14 cellular contexts compared by ENCODE assay signal in the genomic region with DNA sequence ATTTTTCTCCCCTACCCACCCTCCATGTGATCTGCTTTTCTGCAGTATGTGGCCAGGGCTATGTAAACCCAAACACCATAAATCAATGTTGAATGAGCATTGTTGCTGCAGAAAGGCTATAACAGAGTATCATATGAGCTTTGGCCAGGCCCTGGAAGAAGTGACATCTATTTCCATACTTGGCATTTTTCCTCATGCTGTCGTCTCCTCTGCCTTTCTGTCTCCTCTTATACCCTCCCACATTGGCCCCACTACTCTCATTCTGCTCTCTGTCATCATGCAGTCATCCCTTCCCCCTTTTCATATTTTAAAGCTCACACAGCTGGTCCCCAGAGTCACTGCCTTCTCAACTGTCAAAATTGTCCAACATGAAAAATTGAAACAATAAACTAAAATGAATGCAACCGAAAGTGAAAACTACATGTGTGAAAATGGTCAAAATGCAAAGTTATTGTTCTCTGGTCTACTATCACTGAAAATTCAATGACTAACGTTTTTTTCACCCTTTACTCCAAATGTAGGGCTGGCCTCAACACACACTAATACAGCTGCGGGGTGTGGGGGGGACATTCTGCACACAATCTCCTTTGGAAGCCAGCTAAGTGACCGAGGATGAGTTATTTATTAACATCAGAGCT.
DNase-seq lines count a peak whose midpoint lies in the region; ATAC-seq lines count a peak whose summit lies in the region.
"Had no signal": no experiment of that assay in that cellular context is flagged by ENCODE, and none has a peak within 500 bp of the region (broad histone marks: within the 10 kb centered on the region; RNA-seq: fewer than 3 reads in every experiment).

No MANE protein-coding gene starts in this region.

- H3K27ac ChIP-seq in mesendoderm (ENCODE audit: low read depth, low read length) = no peak overlapping the region
- H3K27ac ChIP-seq: RWPE1, WERI-Rb-1 had no signal

- H3K79me2 ChIP-seq in mesendoderm (ENCODE audit: control insufficient read depth, insufficient read depth, low read length) = no peaks in the 10 kb centered on the region

- no peaks in the 10 kb centered on the region for H3K36me3 ChIP-seq in mesendoderm (ENCODE audit: control insufficient read depth, insufficient read depth, low read length)
- H3K36me3 ChIP-seq: WERI-Rb-1 had no signal

- no peak overlapping the region for H4K5ac ChIP-seq in mesendoderm (ENCODE audit: low read length)

- no peak overlapping the region for H3K23ac ChIP-seq in mesendoderm (ENCODE audit: low read length)

- H3K9ac ChIP-seq in mesendoderm (ENCODE audit: low read length) = no peak overlapping the region

- H3K4me1 ChIP-seq in mesendoderm (ENCODE audit: control insufficient read depth, low read depth, low read length) = no peaks in the 10 kb centered on the region

- H4K8ac ChIP-seq in mesendoderm (ENCODE audit: low read depth, low read length) = no peak overlapping the region

- peak; percentile 77 for ATAC-seq in GM19023 (IDR thresholded peaks at IDR 0.05; ENCODE audit: unreplicated experiment)
- peak; percentile 82 for ATAC-seq in GM21737 (IDR thresholded peaks at IDR 0.05; ENCODE audit: unreplicated experiment)
- peak; percentile 79 for ATAC-seq in HG03196 (IDR thresholded peaks at IDR 0.05; ENCODE audit: unreplicated experiment)
- ATAC-seq: left cardiac atrium had no signal

- WGBS in mesendoderm (ENCODE audit: extremely low coverage, insufficient coverage, low lambda C conversion rate) = no CpG with 5 or more reads among the region's 5 CpGs

- no peak overlapping the region for H3K4ac ChIP-seq in mesendoderm (ENCODE audit: low read depth, low read length)

- H2BK120ac ChIP-seq in mesendoderm (ENCODE audit: low read depth, low read length) = no peak overlapping the region

- no peak overlapping the region for H3K4me3 ChIP-seq in mesendoderm (ENCODE audit: low read length)

- H3K18ac ChIP-seq in mesendoderm (ENCODE audit: low read length) = no peak overlapping the region

- no peaks in the 10 kb centered on the region for H3K79me1 ChIP-seq in mesendoderm (ENCODE audit: low read length)

- DNase-seq in mesendoderm (no peak), T-helper 2 cell (no peak), dermis blood vessel endothelial cell (no peak), SHP77 treated with DMSO at 0.1 percent for 48 hours (lab: John Stamatoyannopoulos, UW) (no peak)
- DNase-seq in stimulated activated CD4-positive, alpha-beta T cell treated with anti-CD3 and anti-CD28 coated beads, Interleukin-4, amount 100 ng/mL, for 24 hours = no peak
- DNase-seq: cerebellar nuclear complex; left cardiac atrium; NCI-H146; stimulated activated naive CD4-positive, alpha-beta T cell; WERI-Rb-1 had no signal

- no peak overlapping the region for H3K56ac ChIP-seq in mesendoderm (ENCODE audit: low read length)

- H2BK15ac ChIP-seq in mesendoderm (replicated peaks; ENCODE audit: low read depth) = no peak overlapping the region

- peak overlapping the region; percentile 23 for H2AK5ac ChIP-seq in mesendoderm (ENCODE audit: low read length)

- no peak overlapping the region for H3K4me2 ChIP-seq in mesendoderm (ENCODE audit: low read length)

- no peak overlapping the region for H2BK5ac ChIP-seq in mesendoderm (ENCODE audit: low read length)

- no peaks in the 10 kb centered on the region for H3K27me3 ChIP-seq in mesendoderm (ENCODE audit: insufficient read depth, low read length, poor library complexity)
